ENCODE assay signal across 10 cellular contexts in genomic region chr2:96427917-96428316, GRCh38.
DNase-seq lines count a peak whose midpoint lies in the region; ATAC-seq and TF ChIP-seq lines count a peak whose summit lies in the region.
"Had no signal": no experiment of that assay in that cellular context is flagged by ENCODE, and none has a peak within 500 bp of the region (broad histone marks: within the 10 kb centered on the region; RNA-seq: fewer than 3 reads in every experiment).

No MANE protein-coding gene starts in this region.

- H3K27ac ChIP-seq in right lobe of liver: no peak overlapping the region
- H3K27ac ChIP-seq: gastrocnemius medialis had no signal

- no peak for TF ChIP-seq CTCF in right lobe of liver (IDR thresholded peaks at IDR 0.05)

- ATAC-seq in right lobe of liver (peak in 3 of 4 donors; percentile 19 to 98 (median 39)), HG03139 (IDR thresholded peaks at IDR 0.05; ENCODE audit: unreplicated experiment) (no peak), HG02981 (IDR thresholded peaks at IDR 0.05; ENCODE audit: unreplicated experiment) (no peak), HG02870 (IDR thresholded peaks at IDR 0.05; ENCODE audit: unreplicated experiment) (no peak), GM19023 (IDR thresholded peaks at IDR 0.05; ENCODE audit: unreplicated experiment) (no peak)
- ATAC-seq: naive thymus-derived CD8-positive, alpha-beta T cell had no signal

- DNase-seq in COLO829 (ENCODE audit: low spot score): peak; percentile 48
- peak; percentile 99 for DNase-seq in HS-5 (ENCODE audit: low read depth)
- peak; percentile 69 for DNase-seq in astrocyte of the hippocampus (ENCODE audit: low read depth, low spot score)
- DNase-seq in right lobe of liver: peak in 1 of 3 donors; percentile 41
- DNase-seq: gastrocnemius medialis; naive thymus-derived CD8-positive, alpha-beta T cell had no signal

- no peaks in the 10 kb centered on the region for H3K36me3 ChIP-seq in right lobe of liver
- H3K36me3 ChIP-seq: gastrocnemius medialis had no signal

- WGBS in right lobe of liver (ENCODE audit: insufficient coverage, low coverage, low lambda C conversion rate, missing lambda C conversion rate): no CpG with 5 or more reads among the region's 1 CpG

- no peaks in the 10 kb centered on the region for H3K4me1 ChIP-seq in right lobe of liver

- no peaks in the 10 kb centered on the region for H3K9me3 ChIP-seq in right lobe of liver
- H3K9me3 ChIP-seq: gastrocnemius medialis had no signal

- intact Hi-C loops in right lobe of liver (cut with DNase I): no loop called here

- no peaks in the 10 kb centered on the region for H3K27me3 ChIP-seq in right lobe of liver
- H3K27me3 ChIP-seq: gastrocnemius medialis had no signal

- no peak overlapping the region for H3K4me3 ChIP-seq in right lobe of liver
- H3K4me3 ChIP-seq: gastrocnemius medialis had no signal

- no peak for TF ChIP-seq POLR2A in right lobe of liver (IDR thresholded peaks at IDR 0.05)

Comparison
In these comparisons a context has a peak if more than half of its experiments do, and no peak if none do; other contexts are left out.
1. ATAC-seq: peak in right lobe of liver (3 of 4); none in HG03139 (single experiment), HG02981 (single experiment), HG02870 (single experiment) and GM19023 (single experiment).